In the genomic region with DNA sequence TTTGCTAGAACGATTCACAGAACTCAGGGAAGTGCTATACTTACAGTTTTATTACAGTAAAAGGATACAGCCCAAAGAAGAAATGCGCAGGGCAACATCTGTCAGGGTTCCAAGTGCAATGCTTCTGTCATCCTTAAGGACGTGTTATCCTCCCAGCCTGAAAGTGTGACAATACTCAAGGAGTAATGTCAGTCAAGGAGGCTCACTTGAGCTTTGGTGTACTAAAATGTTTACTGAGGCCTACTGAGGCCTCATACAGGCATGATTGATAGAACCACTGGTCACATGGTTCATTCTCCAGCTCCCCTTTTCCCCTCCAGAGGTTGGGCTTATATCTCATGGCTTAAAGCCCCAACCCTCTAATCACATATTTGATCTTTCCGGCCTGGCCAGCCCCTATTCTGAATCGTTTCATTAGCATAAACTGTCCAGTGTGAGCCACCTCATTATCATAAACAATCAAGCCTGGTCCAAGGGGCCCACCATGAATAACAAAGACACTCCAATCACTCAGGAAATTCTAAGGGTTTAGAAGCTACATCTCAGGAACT, we compare ENCODE assay signal across 17 cellular contexts. TPM values are rescaled to one million over a fixed set of nuclear protein-coding genes. Genes with fewer than 3 reads are reported as not detected.
A peak's percentile ranks its signal among the peaks of the same experiment; 100 is the strongest.
DNase-seq lines count a peak whose midpoint lies in the region; ATAC-seq and TF ChIP-seq lines count a peak whose summit lies in the region.
"Had no signal": no experiment of that assay in that cellular context is flagged by ENCODE, and none has a peak within 500 bp of the region (broad histone marks: within the 10 kb centered on the region; RNA-seq: fewer than 3 reads in every experiment).

No MANE protein-coding gene starts in this region.

- no peaks in the 10 kb centered on the region for H3K36me3 ChIP-seq in naive thymus-derived CD4-positive, alpha-beta T cell (ENCODE audit: control insufficient read depth in 2 of 3, insufficient read depth in 3 of 3, low read length in 3 of 3)
- no peaks in the 10 kb centered on the region for H3K36me3 ChIP-seq in MG63
- H3K36me3 ChIP-seq: gastroesophageal sphincter, Peyer's patch, upper lobe of left lung had no signal

- H3K27me3 Mint-ChIP-seq in T-helper 2 cell treated with Interferon-gamma antibody and Interleukin-4, amounts not matched to agents 5 μg/mL and 100 μg/mL, for 36 hours (ENCODE audit: low read depth) = no peaks in the 10 kb centered on the region
- no peaks in the 10 kb centered on the region for H3K27me3 Mint-ChIP-seq in activated CD4-positive, alpha-beta memory T cell treated with anti-CD3 and anti-CD28 coated beads for 36 hours
- H3K27me3 Mint-ChIP-seq in naive thymus-derived CD4-positive, alpha-beta T cell = no peaks in the 10 kb centered on the region

- H3K4me3 Mint-ChIP-seq in T-helper 2 cell treated with Interferon-gamma antibody and Interleukin-4, amounts not matched to agents 5 μg/mL and 100 μg/mL, for 36 hours = no peak overlapping the region
- no peak overlapping the region for H3K4me3 Mint-ChIP-seq in activated CD4-positive, alpha-beta memory T cell treated with anti-CD3 and anti-CD28 coated beads for 36 hours
- H3K4me3 Mint-ChIP-seq in naive thymus-derived CD4-positive, alpha-beta T cell = peak overlapping the region in 2 of 10 donors; percentile 45 to 92
- H3K4me3 Mint-ChIP-seq: IgD-negative memory B cell had no signal

- no peaks in the 10 kb centered on the region for H3K9me3 Mint-ChIP-seq in T-helper 2 cell treated with Interferon-gamma antibody and Interleukin-4, amounts not matched to agents 5 μg/mL and 100 μg/mL, for 36 hours
- H3K9me3 Mint-ChIP-seq in activated CD4-positive, alpha-beta memory T cell treated with anti-CD3 and anti-CD28 coated beads for 36 hours = no peaks in the 10 kb centered on the region
- H3K9me3 Mint-ChIP-seq in naive thymus-derived CD4-positive, alpha-beta T cell = no peaks in the 10 kb centered on the region
- H3K9me3 Mint-ChIP-seq: IgD-negative memory B cell had no signal

- peaks cover 44% of the 10 kb centered on the region for H3K4me1 Mint-ChIP-seq in T-helper 2 cell treated with Interferon-gamma antibody and Interleukin-4, amounts not matched to agents 5 μg/mL and 100 μg/mL, for 36 hours (ENCODE audit: low read depth)
- peaks cover 56% of the 10 kb centered on the region for H3K4me1 Mint-ChIP-seq in activated CD4-positive, alpha-beta memory T cell treated with anti-CD3 and anti-CD28 coated beads for 36 hours (ENCODE audit: low read depth)
- peaks cover 28 to 74% (median 58%) of the 10 kb centered on the region in 7 donors for H3K4me1 Mint-ChIP-seq in naive thymus-derived CD4-positive, alpha-beta T cell

- DNase-seq in T-helper 2 cell treated with Interferon-gamma antibody and Interleukin-4, amounts not matched to agents 5 μg/mL and 100 μg/mL, for 36 hours (ENCODE audit: low spot score) = no peak
- DNase-seq in T-helper 2 cell (no peak), ELF-1 (ENCODE audit: low read depth, low spot score) (peak; percentile 38), RPMI8226 (no peak), MG63 (no peak), GM13977 (ENCODE audit: low spot score) (no peak)
- no peak for DNase-seq in activated CD4-positive, alpha-beta memory T cell treated with anti-CD3 and anti-CD28 coated beads for 36 hours
- DNase-seq in naive thymus-derived CD4-positive, alpha-beta T cell = no peak
- DNase-seq: activated CD4-positive, alpha-beta T cell treated with anti-CD3 and anti-CD28 coated beads for 1 hour; cortex of kidney; NCI-H1092 treated with DMSO at 0.1 percent for 48 hours; Peyer's patch; stimulated activated naive CD4-positive, alpha-beta T cell; upper lobe of left lung had no signal

- H3K4me1 ChIP-seq in naive thymus-derived CD4-positive, alpha-beta T cell (ENCODE audit: control insufficient read depth in 2 of 2, insufficient read depth in 2 of 2, low read length in 2 of 2) = peaks cover 53 to 57% of the 10 kb centered on the region in 2 donors
- H3K4me1 ChIP-seq: Peyer's patch had no signal

- H3K9me3 ChIP-seq in naive thymus-derived CD4-positive, alpha-beta T cell (ENCODE audit: control insufficient read depth in 2 of 3, low read length in 3 of 3) = no peaks in the 10 kb centered on the region
- no peaks in the 10 kb centered on the region for H3K9me3 ChIP-seq in MG63
- H3K9me3 ChIP-seq: gastroesophageal sphincter, Peyer's patch, upper lobe of left lung had no signal

- intact Hi-C loops in activated CD4-positive, alpha-beta memory T cell treated with anti-CD3 and anti-CD28 coated beads for 36 hours (cut with micrococcal nuclease) = no loop called here
- intact Hi-C loops in naive thymus-derived CD4-positive, alpha-beta T cell (cut with micrococcal nuclease) = no loop called here

- no peak overlapping the region for H3K27ac ChIP-seq in naive thymus-derived CD4-positive, alpha-beta T cell (ENCODE audit: low read depth, low read length)
- H3K27ac ChIP-seq: gastroesophageal sphincter, Peyer's patch, upper lobe of left lung had no signal

- no peak for TF ChIP-seq CTCF in GM13977 (IDR thresholded peaks at IDR 0.05; ENCODE audit: extremely low read depth, insufficient read depth, missing control alignments)

- H3K27me3 ChIP-seq in naive thymus-derived CD4-positive, alpha-beta T cell (ENCODE audit: control insufficient read depth in 2 of 2, insufficient read depth in 2 of 2, low read length in 2 of 2) = no peaks in the 10 kb centered on the region
- no peaks in the 10 kb centered on the region for H3K27me3 ChIP-seq in MG63
- H3K27me3 ChIP-seq: gastroesophageal sphincter, Peyer's patch, upper lobe of left lung had no signal

- POLR2A ChIA-PET in activated CD4-positive, alpha-beta memory T cell treated with anti-CD3 and anti-CD28 coated beads for 36 hours (lab: Charles Lee) = interaction anchor here (2.1 to 16.1 kb wide), 2 partner anchors 9 to 12 kb away, joined by 8 to 426 read pairs; a partner anchor contains a TSS
- POLR2A ChIA-PET in naive thymus-derived CD4-positive, alpha-beta T cell (lab: Charles Lee) = interaction anchor here (0.6 to 24.0 kb wide), 5 partner anchors 9 to 125 kb away, joined by 3 to 1322 read pairs (median 18); a partner anchor contains a TSS

- ATAC-seq in naive thymus-derived CD4-positive, alpha-beta T cell = no peak
- ATAC-seq: gastroesophageal sphincter had no signal

- peaks cover 7% of the 10 kb centered on the region for H3K36me3 Mint-ChIP-seq in T-helper 2 cell treated with Interferon-gamma antibody and Interleukin-4, amounts not matched to agents 5 μg/mL and 100 μg/mL, for 36 hours (ENCODE audit: low read depth)
- no peaks in the 10 kb centered on the region for H3K36me3 Mint-ChIP-seq in activated CD4-positive, alpha-beta memory T cell treated with anti-CD3 and anti-CD28 coated beads for 36 hours
- H3K36me3 Mint-ChIP-seq in naive thymus-derived CD4-positive, alpha-beta T cell = peaks cover 0 to 8% (median 0%) of the 10 kb centered on the region in 5 donors

- H3K27ac Mint-ChIP-seq in T-helper 2 cell treated with Interferon-gamma antibody and Interleukin-4, amounts not matched to agents 5 μg/mL and 100 μg/mL, for 36 hours = peak overlapping the region; percentile 41
- peak overlapping the region; percentile 96 for H3K27ac Mint-ChIP-seq in activated CD4-positive, alpha-beta memory T cell treated with anti-CD3 and anti-CD28 coated beads for 36 hours
- peak overlapping the region; percentile 18 to 99 (median 74) for H3K27ac Mint-ChIP-seq in naive thymus-derived CD4-positive, alpha-beta T cell

- H3K4me3 ChIP-seq in naive thymus-derived CD4-positive, alpha-beta T cell (ENCODE audit: low read length) = no peak overlapping the region
- H3K4me3 ChIP-seq in MG63 = no peak overlapping the region
- H3K4me3 ChIP-seq: gastroesophageal sphincter, Peyer's patch, upper lobe of left lung had no signal

- CTCF ChIA-PET in activated CD4-positive, alpha-beta memory T cell treated with anti-CD3 and anti-CD28 coated beads for 36 hours (lab: Charles Lee) = interaction anchor here (5.0 kb wide), 1 partner anchor 15 kb away, joined by 26 read pairs; no protein-coding TSS in a partner anchor
- CTCF ChIA-PET in naive thymus-derived CD4-positive, alpha-beta T cell (lab: Charles Lee) = interaction anchor here (0.7 to 1.2 kb wide), 2 partner anchors 15 to 17 kb away, joined by 3 read pairs; no protein-coding TSS in a partner anchor

- in situ Hi-C loops in GM13977 (cut with MboI; ENCODE audit: low pct_unique_long_range_greater_than_20kb, low sequenced_read_pairs, unreplicated experiment) = no loop called here

RNA-seq across cellular contexts. Expression of a gene that starts 9.4 kb away (rescaled TPM):
- total RNA-seq in activated CD4-positive, alpha-beta memory T cell treated with anti-CD3 and anti-CD28 coated beads for 36 hours = 1,000 to 10,000 TPM; 6,087 to 6,256 TPM
- over 10,000 TPM in 1 of 5 experiments, 1,000 to 10,000 TPM in 4; 3,911 to 13,454 (median 4,935) TPM for total RNA-seq in naive thymus-derived CD4-positive, alpha-beta T cell
- over 10,000 TPM; 26,512 to 30,787 TPM for polyA plus RNA-seq in naive thymus-derived CD4-positive, alpha-beta T cell
- 1,177 and 1,592 TPM in 2 replicates for total RNA-seq in MG63 (2014; rRNA removed; shearing (Covaris generic); ENCODE audit: low replicate concordance)

RNA-seq across cellular contexts. Expression of a gene that starts 59.0 kb away (rescaled TPM):
- not detected for total RNA-seq in activated CD4-positive, alpha-beta memory T cell treated with anti-CD3 and anti-CD28 coated beads for 36 hours
- 10 to 100 TPM in 1 of 5 experiments, under 1 TPM in 3, not detected in 1; 0.35 to 15.2 (median 0.51) TPM for total RNA-seq in naive thymus-derived CD4-positive, alpha-beta T cell
- not detected for polyA plus RNA-seq in naive thymus-derived CD4-positive, alpha-beta T cell
- total RNA-seq in MG63 (2014; rRNA removed; shearing (Covaris generic); ENCODE audit: low replicate concordance) = not detected in 2 replicates
- total RNA-seq: epithelial cell of proximal tubule had no signal

Comparison
In these comparisons a context has a peak if more than half of its experiments do, and no peak if none do; other contexts are left out.
1. H3K27ac Mint-ChIP-seq: peak in every context shown above with its lines; median percentile 96 in activated CD4-positive, alpha-beta memory T cell treated with anti-CD3 and anti-CD28 coated beads for 36 hours; 74 in naive thymus-derived CD4-positive, alpha-beta T cell; 41 in T-helper 2 cell treated with Interferon-gamma antibody and Interleukin-4, amounts not matched to agents 5 μg/mL and 100 μg/mL, for 36 hours.